ENCODE assay signal across 24 cellular contexts in genomic region chr6:161360505-161360904, GRCh38.
"Had no signal": no experiment of that assay in that cellular context is flagged by ENCODE, and none has a peak within 500 bp of the region (broad histone marks: within the 10 kb centered on the region; RNA-seq: fewer than 3 reads in every experiment).

No MANE protein-coding gene starts in this region.

- H3K27me3 ChIP-seq: heart right ventricle, stomach, tibial artery, upper lobe of right lung had no signal

- H3K9me3 ChIP-seq: upper lobe of right lung had no signal

- DNase-seq: activated B cell treated with CpG ODN at 0.5 μM for 24 hours; activated CD4-positive, alpha-beta T cell treated with anti-CD3 and anti-CD28 coated beads, Interleukin-2, amount 50 U/mL, for 1 hour; activated CD8-positive, alpha-beta T cell treated with anti-CD3 and anti-CD28 coated beads for 36 hours; activated naive CD8-positive, alpha-beta T cell treated with anti-CD3 and anti-CD28 coated beads, Interleukin-2, amount 50 U/mL, for 24 hours; activated T-cell treated with anti-CD3 and anti-CD28 coated beads, Interleukin-2, amount 50 U/mL, for 4 hours; amygdala; caudate nucleus; cortex of kidney; endodermal cell; foreskin fibroblast; heart right ventricle; mesendoderm; right cardiac atrium; stimulated activated CD4-positive, alpha-beta T cell treated with anti-CD3 and anti-CD28 coated beads, Interleukin-15, amount 100 ng/mL, for 24 hours; stimulated activated CD4-positive, alpha-beta T cell treated with anti-CD3 and anti-CD28 coated beads, Interleukin-2, amount 100 ng/mL, for 24 hours; stimulated activated naive B cell treated with anti-CD40 and anti-IgM and Interleukin-4, amounts not matched to agents 10 μg/mL and 1 μg/mL and 100 μg/mL, for 72 hours; stomach; tibial artery; upper lobe of right lung had no signal

- H3K36me3 ChIP-seq: heart right ventricle, tibial artery, upper lobe of right lung had no signal

- H3K4me3 ChIP-seq: heart right ventricle, lung, stomach, tibial artery, upper lobe of right lung had no signal

- H3K27ac ChIP-seq: stomach, tibial artery, upper lobe of right lung had no signal

- ATAC-seq: activated CD8-positive, alpha-beta T cell treated with anti-CD3 and anti-CD28 coated beads for 36 hours; activated naive CD8-positive, alpha-beta T cell treated with anti-CD3 and anti-CD28 coated beads, Interleukin-2, amount 50 U/mL, for 24 hours; activated T-cell treated with anti-CD3 and anti-CD28 coated beads, Interleukin-2, amount 50 U/mL, for 4 hours; activated T-helper 17 cell treated with anti-CD3 and anti-CD28 coated beads, Interleukin-2, amount 50 U/mL, for 72 hours; esophagus mucosa; left lobe of liver; natural killer cell treated with Interleukin-12 subunit alpha and Interleukin-12 subunit beta and Interleukin-15 and Interleukin-18, amount 100 ng/mL, for 72 hours; stimulated activated naive B cell treated with anti-CD40 and anti-IgM and Interleukin-4, amounts not matched to agents 10 μg/mL and 1 μg/mL and 100 μg/mL, for 72 hours; upper lobe of right lung had no signal

- H3K4me1 ChIP-seq: stomach, tibial artery, upper lobe of right lung had no signal
